ENCODE assay signal across 11 cellular contexts in genomic region chr7:45007571-45008328, GRCh38. TPM values are rescaled to one million over a fixed set of nuclear protein-coding genes. Genes with fewer than 3 reads are reported as not detected.
DNase-seq lines count a peak whose midpoint lies in the region; ATAC-seq and TF ChIP-seq lines count a peak whose summit lies in the region.
"Had no signal": no experiment of that assay in that cellular context is flagged by ENCODE, and none has a peak within 500 bp of the region (broad histone marks: within the 10 kb centered on the region; RNA-seq: fewer than 3 reads in every experiment).

No MANE protein-coding gene starts in this region.

- peaks cover 76% of the 10 kb centered on the region for H3K4me1 Mint-ChIP-seq in activated T-cell treated with anti-CD3 and anti-CD28 coated beads, Interleukin-2, amount 50 U/mL, for 72 hours (ENCODE audit: low read depth)
- H3K4me1 Mint-ChIP-seq in activated B cell treated with CpG ODN at 0.5 μM for 24 hours (peaks cover 54% of the 10 kb centered on the region), type B pancreatic cell (ENCODE audit: unreplicated experiment) (peaks cover 8% of the 10 kb centered on the region)

- peak overlapping the region; percentile 83 for H3K27ac Mint-ChIP-seq in activated T-cell treated with anti-CD3 and anti-CD28 coated beads, Interleukin-2, amount 50 U/mL, for 72 hours
- peak overlapping the region; percentile 70 for H3K27ac Mint-ChIP-seq in activated B cell treated with CpG ODN at 0.5 μM for 24 hours
- peak overlapping the region; percentile 8 for H3K27ac Mint-ChIP-seq in type B pancreatic cell

- DNase-seq in activated T-cell treated with anti-CD3 and anti-CD28 coated beads, Interleukin-2, amount 50 U/mL, for 72 hours = no peak
- no peak for DNase-seq in activated T-cell treated with anti-CD3 and anti-CD28 coated beads, Interleukin-2, amount 50 U/mL, for 1 hour
- DNase-seq in activated B cell treated with CpG ODN at 0.5 μM for 24 hours = no peak
- no peak for DNase-seq in type B pancreatic cell (ENCODE audit: extremely low spot score, unreplicated experiment)
- no peak for DNase-seq in NCI-H2227 treated with DMSO at 0.1 percent for 48 hours (lab: John Stamatoyannopoulos, UW)
- no peak for DNase-seq in AG08396 (ENCODE audit: low spot score)
- DNase-seq: activated naive CD4-positive, alpha-beta T cell treated with Interleukin-2 at 50 U/mL for 16 hours; islet precursor cell; retina had no signal

- POLR2A ChIA-PET in activated B cell treated with CpG ODN at 0.5 μM for 24 hours (lab: Charles Lee) = interaction anchor here (0.6 to 1.7 kb wide), 12 partner anchors 14 to 680 kb away, joined by 3 to 13 read pairs (median 4); partner anchors contain the start of genes DDX56, MYO1G and TBRG4

- intact Hi-C loops in activated B cell treated with CpG ODN at 0.5 μM for 24 hours (cut with micrococcal nuclease) = loop anchor here (2.0 kb wide), 1 partner anchor 19 kb away; no protein-coding TSS in a partner anchor

- H3K4me3 Mint-ChIP-seq in activated T-cell treated with anti-CD3 and anti-CD28 coated beads, Interleukin-2, amount 50 U/mL, for 72 hours = no peak overlapping the region
- H3K4me3 Mint-ChIP-seq in activated B cell treated with CpG ODN at 0.5 μM for 24 hours (peak overlapping the region; percentile 41), type B pancreatic cell (no peak overlapping the region)

- TF ChIP-seq CTCF in activated B cell treated with CpG ODN at 0.5 μM for 24 hours (IDR thresholded peaks at IDR 0.05) = no peak
- TF ChIP-seq CTCF in type B pancreatic cell (conservative IDR thresholded peaks at IDR 0.05) = no peak

- CTCF ChIA-PET in activated B cell treated with CpG ODN at 0.5 μM for 24 hours (lab: Charles Lee) = no interaction called here

- H3K9me3 Mint-ChIP-seq in activated T-cell treated with anti-CD3 and anti-CD28 coated beads, Interleukin-2, amount 50 U/mL, for 72 hours = no peaks in the 10 kb centered on the region
- H3K9me3 Mint-ChIP-seq in activated B cell treated with CpG ODN at 0.5 μM for 24 hours (no peaks in the 10 kb centered on the region), type B pancreatic cell (no peaks in the 10 kb centered on the region)

- H3K27me3 Mint-ChIP-seq in activated T-cell treated with anti-CD3 and anti-CD28 coated beads, Interleukin-2, amount 50 U/mL, for 72 hours (ENCODE audit: low read depth) = no peaks in the 10 kb centered on the region
- H3K27me3 Mint-ChIP-seq in activated B cell treated with CpG ODN at 0.5 μM for 24 hours = no peaks in the 10 kb centered on the region
- no peaks in the 10 kb centered on the region for H3K27me3 Mint-ChIP-seq in type B pancreatic cell

- peak; percentile 42 to 65 for ATAC-seq in activated T-cell treated with anti-CD3 and anti-CD28 coated beads, Interleukin-2, amount 50 U/mL, for 72 hours (replicated peaks in 1 of 2)
- peak; percentile 52 for ATAC-seq in HG02938 (IDR thresholded peaks at IDR 0.05; ENCODE audit: unreplicated experiment)
- peak; percentile 75 for ATAC-seq in activated B cell treated with CpG ODN at 0.5 μM for 24 hours (ENCODE audit: low read depth)
- ATAC-seq in HG02588 (IDR thresholded peaks at IDR 0.05; ENCODE audit: unreplicated experiment) = no peak

- peaks cover 3 to 25% of the 10 kb centered on the region in 2 donors for H3K36me3 Mint-ChIP-seq in activated T-cell treated with anti-CD3 and anti-CD28 coated beads, Interleukin-2, amount 50 U/mL, for 72 hours (ENCODE audit: insufficient read depth in 2 of 2)
- H3K36me3 Mint-ChIP-seq in activated B cell treated with CpG ODN at 0.5 μM for 24 hours (ENCODE audit: low read depth) (peaks cover 25% of the 10 kb centered on the region), type B pancreatic cell (peaks cover 8% of the 10 kb centered on the region)

RNA-seq across cellular contexts. Expression of gene CCM2, which starts 7.7 kb away (rescaled TPM):
- 100 to 1,000 TPM in 1 of 2 donors, 10 to 100 TPM in 1; 94.2 to 109 TPM for total RNA-seq in activated T-cell treated with anti-CD3 and anti-CD28 coated beads, Interleukin-2, amount 50 U/mL, for 72 hours
- 83.8 and 89.0 TPM in 2 replicates for total RNA-seq in activated B cell treated with CpG ODN at 0.5 μM for 24 hours
- 29.8 and 33.8 TPM in 2 replicates for total RNA-seq in type B pancreatic cell (ENCODE audit: low replicate concordance)

RNA-seq across cellular contexts. Expression of gene MYO1G, which starts 28.9 kb away (rescaled TPM):
- total RNA-seq in activated T-cell treated with anti-CD3 and anti-CD28 coated beads, Interleukin-2, amount 50 U/mL, for 72 hours = 100 to 1,000 TPM; 595 to 606 TPM
- total RNA-seq in activated B cell treated with CpG ODN at 0.5 μM for 24 hours (143 and 154 TPM in 2 replicates), type B pancreatic cell (ENCODE audit: low replicate concordance) (0.52 and 0.53 TPM in 2 replicates)

Comparison
In these comparisons a context has a peak if more than half of its experiments do, and no peak if none do; other contexts are left out.
1. H3K27ac Mint-ChIP-seq: peak in every context shown above with its lines; median percentile 83 in activated T-cell treated with anti-CD3 and anti-CD28 coated beads, Interleukin-2, amount 50 U/mL, for 72 hours; 70 in activated B cell treated with CpG ODN at 0.5 μM for 24 hours; 8 in type B pancreatic cell.
2. RNA of gene MYO1G, which starts 28.9 kb away (total RNA-seq): 595 to 606 TPM in activated T-cell treated with anti-CD3 and anti-CD28 coated beads, Interleukin-2, amount 50 U/mL, for 72 hours and 143 to 154 TPM in activated B cell treated with CpG ODN at 0.5 μM for 24 hours; 0.52 to 0.53 TPM in type B pancreatic cell; every median in the first group is over 10 times any median in the second.